Comparison of ENCODE assay signal across 19 cellular contexts in genomic region chr4:56082809-56083208, GRCh38.
"Had no signal": no experiment of that assay in that cellular context is flagged by ENCODE, and none has a peak within 500 bp of the region (broad histone marks: within the 10 kb centered on the region; RNA-seq: fewer than 3 reads in every experiment).

No MANE protein-coding gene starts in this region.

- H3K4me3 Mint-ChIP-seq: endodermal cell, naive B cell had no signal

- DNase-seq: colonic mucosa; effector CD4-positive, alpha-beta T cell; endodermal cell; foreskin melanocyte; heart left ventricle; hippocampal formation; left colon; left ventricle myocardium superior; mesenchymal stem cell; naive B cell; sigmoid colon; stimulated activated naive CD4-positive, alpha-beta T cell; stomach; substantia nigra; transverse colon had no signal

- H3K36me3 Mint-ChIP-seq: naive B cell had no signal

- ATAC-seq: heart left ventricle, left colon, left ventricle myocardium superior had no signal

- H3K36me3 ChIP-seq: colonic mucosa, heart left ventricle, right atrium auricular region, sigmoid colon, stomach, thoracic aorta, transverse colon had no signal

- H3K4me3 ChIP-seq: colonic mucosa, heart left ventricle, lung, right atrium auricular region, sigmoid colon, skin epidermis, stomach, thoracic aorta, transverse colon had no signal

- H3K27me3 ChIP-seq: colonic mucosa, heart left ventricle, right atrium auricular region, sigmoid colon, stomach, transverse colon had no signal

- H3K27me3 Mint-ChIP-seq: naive B cell had no signal

- H3K4me1 Mint-ChIP-seq: naive B cell had no signal

- H3K9me3 Mint-ChIP-seq: endodermal cell had no signal

- H3K27ac ChIP-seq: colonic mucosa, heart left ventricle, right atrium auricular region, sigmoid colon, skin epidermis, stomach, thoracic aorta, transverse colon had no signal

- H3K27ac Mint-ChIP-seq: endodermal cell had no signal

- H3K4me1 ChIP-seq: colonic mucosa, heart left ventricle, right atrium auricular region, sigmoid colon had no signal

- H3K9me3 ChIP-seq: colonic mucosa, sigmoid colon, thoracic aorta, transverse colon had no signal
